Comparison of ENCODE assay signal across 21 cellular contexts in genomic region chr13:29920018-29920643, GRCh38.
DNase-seq lines count a peak whose midpoint lies in the region; ATAC-seq, FAIRE-seq and TF ChIP-seq lines count a peak whose summit lies in the region.
"Had no signal": no experiment of that assay in that cellular context is flagged by ENCODE, and none has a peak within 500 bp of the region (broad histone marks: within the 10 kb centered on the region; RNA-seq: fewer than 3 reads in every experiment).

No MANE protein-coding gene starts in this region.

- POLR2A ChIA-PET in PC-3 (lab: Charles Lee; ENCODE audit: unreplicated experiment) = no interaction called here

- no peaks in the 10 kb centered on the region for H3K9me2 ChIP-seq in PC-3 (replicated peaks; ENCODE audit: low read length)

- no peaks in the 10 kb centered on the region for H4K20me1 ChIP-seq in PC-3 (ENCODE audit: low read length)

- H3K9ac ChIP-seq in PC-3 (ENCODE audit: low read length) = no peak overlapping the region

- TF ChIP-seq CTCF in PC-3 (conservative IDR thresholded peaks at IDR 0.05; ENCODE audit: low read depth, low read length) = no peak
- TF ChIP-seq CTCF in mucosa of descending colon (IDR thresholded peaks at IDR 0.05) = no peak
- TF ChIP-seq CTCF in GM13977 (IDR thresholded peaks at IDR 0.05; ENCODE audit: extremely low read depth, insufficient read depth, missing control alignments) = no peak

- H3K27ac ChIP-seq in PC-3 (ENCODE audit: low read length) = peak overlapping the region; percentile 87
- H3K27ac ChIP-seq: HL-60, SJCRH30 had no signal

- H3K4me1 ChIP-seq in PC-3 (ENCODE audit: insufficient read depth, low read length) (peaks cover 73% of the 10 kb centered on the region), mucosa of descending colon (ENCODE audit: low read depth) (peaks cover 20% of the 10 kb centered on the region)

- H3K36me3 ChIP-seq in PC-3 (ENCODE audit: low read depth, low read length) (no peaks in the 10 kb centered on the region), mucosa of descending colon (ENCODE audit: low read depth) (no peaks in the 10 kb centered on the region)
- H3K36me3 ChIP-seq: SJCRH30 had no signal

- H3K79me2 ChIP-seq in PC-3 (ENCODE audit: low read length) = no peaks in the 10 kb centered on the region

- in situ Hi-C loops in GM13977 (cut with MboI; ENCODE audit: low pct_unique_long_range_greater_than_20kb, low sequenced_read_pairs, unreplicated experiment) = no loop called here

- H3K9me3 ChIP-seq in PC-3 (ENCODE audit: low read length) = no peaks in the 10 kb centered on the region
- H3K9me3 ChIP-seq in mucosa of descending colon = no peaks in the 10 kb centered on the region
- H3K9me3 ChIP-seq: SJCRH30 had no signal

- DNase-seq in COR-L47 (lab: John Stamatoyannopoulos, UW) (peak; percentile 39), PC-3 (peak; percentile 19), left colon (no peak), mucosa of descending colon (no peak), urothelium cell line (ENCODE audit: low spot score) (no peak), GM13977 (ENCODE audit: low spot score) (no peak)
- DNase-seq: DMS 273 treated with DMSO at 0.1 percent for 48 hours; DMS79 treated with DMSO at 0.1 percent for 48 hours; KG1; NCI-H1092; NCI-H1436 treated with DMSO at 0.1 percent for 48 hours; NCI-H1930; NK-92 treated with Interleukin-12 subunit alpha and Interleukin-12 subunit beta, amount 100 ng/mL, for 24 hours; SJCRH30 had no signal

- intact Hi-C loops in PC-3 (cut with micrococcal nuclease) = loop anchor here (5.0 kb wide), 1 partner anchor 53 kb away; no protein-coding TSS in a partner anchor
- intact Hi-C loops in left colon (cut with DNase I, micrococcal nuclease) = no loop called here
- intact Hi-C loops in mucosa of descending colon (cut with DNase I, micrococcal nuclease) = loop anchor here in 1 of 2 donors (5.0 to 10.0 kb wide), 2 partner anchors 73 to 195 kb away; no protein-coding TSS in a partner anchor

- no peaks in the 10 kb centered on the region for H3K27me3 ChIP-seq in PC-3 (ENCODE audit: low read length)
- H3K27me3 ChIP-seq: SJCRH30 had no signal

- no peak overlapping the region for H3K4me2 ChIP-seq in PC-3 (ENCODE audit: low read length)

- H3K4me3 ChIP-seq in PC-3 (ENCODE audit: low read length) (no peak overlapping the region), mucosa of descending colon (no peak overlapping the region)
- H3K4me3 ChIP-seq: GM12878, SJCRH30 had no signal

- no peak overlapping the region for H2AFZ ChIP-seq in PC-3 (ENCODE audit: low read length)

- ATAC-seq in PC-3 (no peak), left colon (peak; percentile 40), mucosa of descending colon (peak; percentile 35), HG03025 (IDR thresholded peaks at IDR 0.05; ENCODE audit: low FRiP score, unreplicated experiment) (no peak), GM21528 (IDR thresholded peaks at IDR 0.05; ENCODE audit: low FRiP score, unreplicated experiment) (no peak)
- ATAC-seq: GM12878 had no signal

- CTCF ChIA-PET in PC-3 (lab: Charles Lee) = interaction anchor here (0.6 kb wide), 1 partner anchor 138 kb away, joined by 9 read pairs; no protein-coding TSS in a partner anchor

- no peak for FAIRE-seq in urothelium cell line (lab: Jason Lieb, UNC)
- FAIRE-seq: A204.1, GM12878, H1, RCC 7860 had no signal

- no TSS peak for BruUV-seq in PC-3 (replicated peaks; lab: Mats Ljungman, UMichigan)

- H3F3A ChIP-seq in PC-3 (ENCODE audit: low read length, unreplicated experiment) = peaks cover 6% of the 10 kb centered on the region

Comparison
In these comparisons a context has a peak if more than half of its experiments do, and no peak if none do; other contexts are left out.
1. DNase-seq: peak in COR-L47 (single experiment) and PC-3 (single experiment); none in left colon (0 of 2), mucosa of descending colon (0 of 3), urothelium cell line (single experiment) and GM13977 (single experiment).
2. ATAC-seq: peak in left colon (single experiment) and mucosa of descending colon (single experiment); none in PC-3 (single experiment), HG03025 (single experiment) and GM21528 (single experiment).